Comparison of ENCODE assay signal across 1 cellular context in the genomic region with DNA sequence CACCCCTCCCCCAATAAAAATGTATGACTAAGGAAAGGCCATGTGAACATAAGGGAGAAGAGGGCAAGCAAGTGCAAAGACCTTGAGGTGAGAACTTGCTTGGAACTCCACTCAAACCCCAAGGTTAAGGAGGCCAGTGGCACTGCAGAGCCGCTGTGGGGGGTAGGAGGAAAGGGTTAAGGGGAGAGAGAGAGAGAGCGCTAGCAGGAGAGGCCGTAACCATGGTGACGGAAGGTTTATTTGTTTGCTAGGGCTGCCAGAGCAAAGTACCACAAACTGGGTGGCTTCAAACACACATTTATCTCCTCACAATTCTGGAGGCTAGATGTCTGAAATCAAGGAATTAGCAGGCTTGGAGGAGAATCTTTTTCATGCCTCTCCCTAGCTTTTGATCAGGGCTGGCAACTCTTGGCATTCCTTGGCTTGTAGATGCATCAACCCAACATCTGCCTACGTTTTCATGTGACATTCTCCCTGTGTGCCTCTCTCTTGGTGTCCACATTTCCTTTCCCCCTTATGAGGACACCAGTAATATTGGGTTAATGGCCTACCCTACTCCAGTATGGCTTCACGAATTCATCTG.
TF ChIP-seq lines count a peak whose summit lies in the region.

No MANE protein-coding gene starts in this region.

TF ChIP-seq in WTC11, 78 proteins besides CTCF, POLR2A, EP300 and RAD21 (continued from another document):
- TF ChIP-seq, protein P1, sequence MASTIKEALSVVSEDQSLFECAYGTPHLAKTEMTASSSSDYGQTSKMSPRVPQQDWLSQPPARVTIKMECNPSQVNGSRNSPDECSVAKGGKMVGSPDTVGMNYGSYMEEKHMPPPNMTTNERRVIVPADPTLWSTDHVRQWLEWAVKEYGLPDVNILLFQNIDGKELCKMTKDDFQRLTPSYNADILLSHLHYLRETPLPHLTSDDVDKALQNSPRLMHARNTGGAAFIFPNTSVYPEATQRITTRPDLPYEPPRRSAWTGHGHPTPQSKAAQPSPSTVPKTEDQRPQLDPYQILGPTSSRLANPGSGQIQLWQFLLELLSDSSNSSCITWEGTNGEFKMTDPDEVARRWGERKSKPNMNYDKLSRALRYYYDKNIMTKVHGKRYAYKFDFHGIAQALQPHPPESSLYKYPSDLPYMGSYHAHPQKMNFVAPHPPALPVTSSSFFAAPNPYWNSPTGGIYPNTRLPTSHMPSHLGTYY (CRISPR knock-in tag; IDR thresholded peaks at IDR 0.05) = no peak
- TF ChIP-seq PRRX2 (CRISPR knock-in tag; IDR thresholded peaks at IDR 0.05) (no peak), SOX15 (CRISPR knock-in tag; IDR thresholded peaks at IDR 0.05) (no peak), ZNF396 (CRISPR knock-in tag; IDR thresholded peaks at IDR 0.05; ENCODE audit: borderline replicate concordance) (no peak)
- TF ChIP-seq, protein P2, sequence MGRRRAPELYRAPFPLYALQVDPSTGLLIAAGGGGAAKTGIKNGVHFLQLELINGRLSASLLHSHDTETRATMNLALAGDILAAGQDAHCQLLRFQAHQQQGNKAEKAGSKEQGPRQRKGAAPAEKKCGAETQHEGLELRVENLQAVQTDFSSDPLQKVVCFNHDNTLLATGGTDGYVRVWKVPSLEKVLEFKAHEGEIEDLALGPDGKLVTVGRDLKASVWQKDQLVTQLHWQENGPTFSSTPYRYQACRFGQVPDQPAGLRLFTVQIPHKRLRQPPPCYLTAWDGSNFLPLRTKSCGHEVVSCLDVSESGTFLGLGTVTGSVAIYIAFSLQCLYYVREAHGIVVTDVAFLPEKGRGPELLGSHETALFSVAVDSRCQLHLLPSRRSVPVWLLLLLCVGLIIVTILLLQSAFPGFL (CRISPR knock-in tag; IDR thresholded peaks at IDR 0.05; ENCODE audit: borderline replicate concordance) = no peak
